In the genomic region with DNA sequence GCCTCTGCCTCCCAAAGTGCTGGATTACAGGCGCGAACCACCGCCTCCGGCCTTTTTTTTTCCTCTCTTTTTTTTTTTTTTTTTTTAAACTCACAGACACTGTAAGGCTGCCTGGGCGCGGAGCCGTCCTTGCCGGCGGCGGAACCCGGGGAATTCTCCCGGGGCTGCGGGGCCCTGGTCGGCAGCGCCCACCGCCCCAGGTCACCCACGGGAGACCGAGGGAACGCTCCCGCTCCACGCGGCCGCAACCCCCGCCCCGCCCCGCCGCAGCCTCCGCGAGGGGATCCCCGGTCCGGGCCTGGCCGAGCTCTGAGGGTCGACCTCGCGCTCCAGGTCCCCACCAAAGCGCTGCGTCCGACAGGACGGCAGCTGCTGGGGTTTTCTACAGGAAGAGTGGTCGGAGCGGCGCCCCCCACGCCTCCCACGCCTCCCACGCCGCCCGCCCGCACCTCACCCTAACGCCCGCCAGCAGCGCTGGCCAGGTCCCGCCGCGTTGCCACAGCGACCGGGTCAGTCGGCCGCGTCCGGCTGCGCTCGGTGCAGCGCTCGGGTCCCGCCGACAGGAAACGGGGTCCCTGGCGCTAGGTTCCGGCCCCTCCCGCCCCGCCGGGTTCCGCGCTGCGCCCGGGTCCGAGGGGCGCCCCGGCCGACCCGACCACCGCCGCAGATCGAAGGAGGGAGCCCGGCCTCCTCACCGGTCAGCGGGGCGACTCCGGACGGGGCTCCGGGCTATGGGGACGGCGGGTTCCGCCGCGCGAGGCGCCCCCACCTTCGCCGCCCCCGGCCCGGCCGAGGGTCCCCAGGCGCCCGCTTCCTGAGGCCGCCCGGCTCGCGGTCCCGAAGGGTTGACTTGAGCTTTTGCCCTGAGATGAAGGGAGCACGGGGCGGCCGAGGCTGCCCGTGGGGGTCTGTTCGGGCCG, we compare ENCODE assay signal across 8 cellular contexts. TPM values are rescaled to one million over a fixed set of nuclear protein-coding genes. Genes with fewer than 3 reads are reported as not detected.
DNase-seq lines count a peak whose midpoint lies in the region; ATAC-seq and TF ChIP-seq lines count a peak whose summit lies in the region.

A gene with protein sequence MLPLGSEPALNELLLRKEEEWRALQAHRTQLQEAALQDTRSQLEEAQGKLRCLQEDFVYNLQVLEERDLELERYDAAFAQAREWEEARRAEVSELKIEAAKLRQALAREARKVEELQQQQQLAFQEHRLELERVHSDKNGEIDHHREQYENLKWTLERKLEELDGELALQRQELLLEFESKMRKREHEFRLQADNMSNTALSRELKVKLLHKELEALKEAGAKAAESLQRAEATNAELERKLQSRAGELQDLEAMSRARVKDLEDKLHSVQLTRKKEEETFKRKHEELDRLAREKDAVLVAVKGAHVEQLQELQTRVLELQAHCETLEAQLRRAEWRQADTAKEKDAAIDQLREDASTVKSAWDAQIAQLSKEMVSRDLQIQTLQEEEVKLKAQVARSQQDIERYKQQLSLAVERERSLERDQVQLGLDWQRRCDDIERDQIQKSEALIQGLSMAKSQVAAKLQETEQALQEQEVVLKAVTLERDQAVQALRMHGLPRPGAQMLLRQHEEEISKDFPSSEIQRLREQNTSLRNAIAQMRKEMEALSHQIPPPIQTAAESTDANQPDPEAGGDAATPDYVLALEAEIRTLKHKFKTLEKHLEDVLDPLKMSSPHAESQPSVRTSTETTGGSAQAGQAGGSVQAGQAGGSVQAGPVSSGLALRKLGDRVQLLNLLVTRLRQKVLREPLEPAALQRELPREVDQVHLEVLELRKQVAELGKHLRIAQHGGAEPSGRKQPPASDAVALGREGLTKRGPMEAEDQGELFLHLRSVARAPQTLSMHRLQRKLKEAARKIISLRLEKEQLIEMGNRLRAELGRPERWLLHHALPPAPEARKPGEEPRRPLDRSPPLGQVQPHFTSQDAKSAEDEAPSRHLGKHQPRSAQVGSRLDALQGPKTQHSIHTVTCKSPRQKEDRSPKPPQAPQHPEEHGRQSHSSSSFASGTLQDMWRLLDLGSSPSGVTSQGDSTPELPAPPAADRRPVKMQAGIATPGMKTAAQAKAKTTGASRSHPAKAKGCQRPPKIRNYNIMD (minus strand): TSS at position 512 of the 920 bp plus-strand sequence. CDS start 10,898 bp downstream, outside the sequence.

- peaks cover 2% of the 10 kb centered on the region for H3K36me3 Mint-ChIP-seq in activated CD8-positive, alpha-beta memory T cell treated with anti-CD3 and anti-CD28 coated beads, Interleukin-2, amount 10 ng/mL, durations not matched to agents 7 days and 5 days
- peaks cover 2% of the 10 kb centered on the region for H3K36me3 Mint-ChIP-seq in mesothelial cell of epicardium
- H3K36me3 Mint-ChIP-seq in stimulated activated naive B cell treated with anti-CD40 and anti-IgM and Interleukin-4, amounts not matched to agents 10 μg/mL and 1 μg/mL and 100 μg/mL, for 72 hours, result peaks cover 2 to 4% of the 10 kb centered on the region in 2 donors

- DNase-seq in A673 (ENCODE audit: low spot score), result peak; percentile 81
- DNase-seq in NCI-H460 (ENCODE audit: extremely low read depth, low read depth), result no peak
- DNase-seq in activated CD8-positive, alpha-beta memory T cell treated with anti-CD3 and anti-CD28 coated beads, Interleukin-2, amount 10 ng/mL, durations not matched to agents 7 days and 5 days, result peak; percentile 86
- DNase-seq in epithelial cell of esophagus (ENCODE audit: low read depth), result peak; percentile 74
- DNase-seq in mesothelial cell of epicardium (ENCODE audit: low spot score in 2 of 2, unreplicated experiment in 2 of 2), result peak in 1 of 2 experiments; percentile 79
- peak; percentile 76 for DNase-seq in stimulated activated naive B cell treated with anti-CD40 and anti-IgM and Interleukin-4, amounts not matched to agents 10 μg/mL and 1 μg/mL and 100 μg/mL, for 72 hours

- H3K4me3 ChIP-seq in A673 (ENCODE audit: low read depth, low read length, poor library complexity, severe bottlenecking) (peak within 1 kb of the TSS; percentile 100), epithelial cell of esophagus (ENCODE audit: low read length) (peak within 1 kb of the TSS; percentile 54)

- no peaks in the 10 kb centered on the region for H3K27me3 ChIP-seq in A673 (replicated peaks; ENCODE audit: insufficient read depth, low read depth, low read length, poor library complexity)

- ATAC-seq in GM18502 (IDR thresholded peaks at IDR 0.05; ENCODE audit: poor library complexity, unreplicated experiment) (peak; percentile 63), HG02981 (IDR thresholded peaks at IDR 0.05; ENCODE audit: unreplicated experiment) (peak; percentile 65)
- peak; percentile 82 for ATAC-seq in activated CD8-positive, alpha-beta memory T cell treated with anti-CD3 and anti-CD28 coated beads, Interleukin-2, amount 10 ng/mL, durations not matched to agents 7 days and 5 days
- ATAC-seq in stimulated activated naive B cell treated with anti-CD40 and anti-IgM and Interleukin-4, amounts not matched to agents 10 μg/mL and 1 μg/mL and 100 μg/mL, for 72 hours (replicated peaks), result peak; percentile 68 to 77

- peak within 1 kb of the TSS; percentile 83 for H3K27ac ChIP-seq in A673 (ENCODE audit: low read depth, low read length, poor library complexity, severe bottlenecking)

- H3K27me3 Mint-ChIP-seq in activated CD8-positive, alpha-beta memory T cell treated with anti-CD3 and anti-CD28 coated beads, Interleukin-2, amount 10 ng/mL, durations not matched to agents 7 days and 5 days, result no peaks in the 10 kb centered on the region
- H3K27me3 Mint-ChIP-seq in mesothelial cell of epicardium (ENCODE audit: low read depth), result no peaks in the 10 kb centered on the region
- no peaks in the 10 kb centered on the region for H3K27me3 Mint-ChIP-seq in stimulated activated naive B cell treated with anti-CD40 and anti-IgM and Interleukin-4, amounts not matched to agents 10 μg/mL and 1 μg/mL and 100 μg/mL, for 72 hours

- peaks cover 52% of the 10 kb centered on the region for H3K4me1 Mint-ChIP-seq in activated CD8-positive, alpha-beta memory T cell treated with anti-CD3 and anti-CD28 coated beads, Interleukin-2, amount 10 ng/mL, durations not matched to agents 7 days and 5 days
- peaks cover 11% of the 10 kb centered on the region for H3K4me1 Mint-ChIP-seq in mesothelial cell of epicardium
- peaks cover 28 to 36% of the 10 kb centered on the region in 2 donors for H3K4me1 Mint-ChIP-seq in stimulated activated naive B cell treated with anti-CD40 and anti-IgM and Interleukin-4, amounts not matched to agents 10 μg/mL and 1 μg/mL and 100 μg/mL, for 72 hours

- H3K9me3 ChIP-seq in A673 (ENCODE audit: low read depth, low read length, poor library complexity, severe bottlenecking), result no peaks in the 10 kb centered on the region

- H3K27ac Mint-ChIP-seq in activated CD8-positive, alpha-beta memory T cell treated with anti-CD3 and anti-CD28 coated beads, Interleukin-2, amount 10 ng/mL, durations not matched to agents 7 days and 5 days, result peak within 1 kb of the TSS; percentile 80
- peak within 1 kb of the TSS; percentile 25 for H3K27ac Mint-ChIP-seq in mesothelial cell of epicardium
- peak within 1 kb of the TSS; percentile 94 for H3K27ac Mint-ChIP-seq in stimulated activated naive B cell treated with anti-CD40 and anti-IgM and Interleukin-4, amounts not matched to agents 10 μg/mL and 1 μg/mL and 100 μg/mL, for 72 hours

- intact Hi-C loops in A673 (cut with micrococcal nuclease; ENCODE audit: unreplicated experiment), result no loop called here

- CTCF ChIA-PET in A673 (lab: Charles Lee), result no interaction called here
- CTCF ChIA-PET in activated CD8-positive, alpha-beta memory T cell treated with anti-CD3 and anti-CD28 coated beads, Interleukin-2, amount 10 ng/mL, durations not matched to agents 7 days and 5 days (lab: Charles Lee), result interaction anchor here (0.7 to 2.4 kb wide), 4 partner anchors 15 to 253 kb away, joined by 3 to 6 read pairs (median 3); a partner anchor contains a TSS

- TF ChIP-seq CTCF in A673 (conservative IDR thresholded peaks at IDR 0.05; ENCODE audit: low read depth, low read length), result no peak
- TF ChIP-seq CTCF in epithelial cell of esophagus (IDR thresholded peaks at IDR 0.05; ENCODE audit: insufficient read depth, low read depth, low read length, missing control alignments), result no peak
- no peak for TF ChIP-seq CTCF in mesothelial cell of epicardium (IDR thresholded peaks at IDR 0.05; ENCODE audit: unreplicated experiment)

- H3K9me3 Mint-ChIP-seq in activated CD8-positive, alpha-beta memory T cell treated with anti-CD3 and anti-CD28 coated beads, Interleukin-2, amount 10 ng/mL, durations not matched to agents 7 days and 5 days (ENCODE audit: low read depth), result no peaks in the 10 kb centered on the region
- H3K9me3 Mint-ChIP-seq in mesothelial cell of epicardium, result no peaks in the 10 kb centered on the region
- H3K9me3 Mint-ChIP-seq in stimulated activated naive B cell treated with anti-CD40 and anti-IgM and Interleukin-4, amounts not matched to agents 10 μg/mL and 1 μg/mL and 100 μg/mL, for 72 hours, result no peaks in the 10 kb centered on the region

- peak within 1 kb of the TSS; percentile 76 for H3K4me3 Mint-ChIP-seq in activated CD8-positive, alpha-beta memory T cell treated with anti-CD3 and anti-CD28 coated beads, Interleukin-2, amount 10 ng/mL, durations not matched to agents 7 days and 5 days
- H3K4me3 Mint-ChIP-seq in mesothelial cell of epicardium, result peak within 1 kb of the TSS; percentile 68
- H3K4me3 Mint-ChIP-seq in stimulated activated naive B cell treated with anti-CD40 and anti-IgM and Interleukin-4, amounts not matched to agents 10 μg/mL and 1 μg/mL and 100 μg/mL, for 72 hours, result peak within 1 kb of the TSS; percentile 74 to 83

- H3K4me1 ChIP-seq in A673 (ENCODE audit: insufficient read depth, low read length, poor library complexity, severe bottlenecking), result peaks cover 8% of the 10 kb centered on the region

- H3K36me3 ChIP-seq in A673 (ENCODE audit: insufficient read depth, low read length, poor library complexity, severe bottlenecking), result no peaks in the 10 kb centered on the region

- POLR2A ChIA-PET in A673 (lab: Charles Lee; ENCODE audit: low non-redundant PET), result no interaction called here

- BruUV-seq in A673 (replicated peaks; lab: Mats Ljungman, UMichigan), result no TSS peak

RNA-seq across cellular contexts. Expression of the gene that starts here (rescaled TPM):
- 43.6 and 58.8 TPM in 2 replicates for total RNA-seq in A673 (2021)
- 21.2 and 21.3 TPM in 2 replicates for total RNA-seq in NCI-H460 (2014; rRNA removed; shearing (Covaris generic))
- polyA plus RNA-seq in NCI-H460 (2014; cell fraction: nucleus; rRNA removed), result 96.6 and 103 TPM in 2 replicates
- total RNA-seq in activated CD8-positive, alpha-beta memory T cell treated with anti-CD3 and anti-CD28 coated beads, Interleukin-2, amount 10 ng/mL, durations not matched to agents 7 days and 5 days, result 10 to 100 TPM; 70.2 to 73.9 TPM
- 90.4 to 92.1 TPM (median 91.5 TPM) in 3 replicates for total RNA-seq in mesothelial cell of epicardium

Comparison
In these comparisons a context has a peak if more than half of its experiments do, and no peak if none do; other contexts are left out.
1. H3K27ac Mint-ChIP-seq: peak in every context shown above with its lines; median percentile 94 in stimulated activated naive B cell treated with anti-CD40 and anti-IgM and Interleukin-4, amounts not matched to agents 10 μg/mL and 1 μg/mL and 100 μg/mL, for 72 hours; 80 in activated CD8-positive, alpha-beta memory T cell treated with anti-CD3 and anti-CD28 coated beads, Interleukin-2, amount 10 ng/mL, durations not matched to agents 7 days and 5 days; 25 in mesothelial cell of epicardium.